Comparison of ENCODE assay signal across 8 cellular contexts in genomic region chr2:206800501-206801416, GRCh38. TPM values are rescaled to one million over a fixed set of nuclear protein-coding genes. Genes with fewer than 3 reads are reported as not detected.
DNase-seq lines count a peak whose midpoint lies in the region; ATAC-seq and TF ChIP-seq lines count a peak whose summit lies in the region.

No MANE protein-coding gene starts in this region.

- peak overlapping the region; percentile 71 for H3K27ac Mint-ChIP-seq in stimulated activated effector memory CD8-positive, alpha-beta T cell treated with anti-CD3 and anti-CD28 coated beads, Interleukin-12 subunit alpha, Interleukin-12 subunit beta, amount 100 ng/mL, for 72 hours

- WGBS in lung, 2 donors = 27 to 30% methylated on average over 12 of the region's 12 CpGs

- intact Hi-C loops in dorsolateral prefrontal cortex (cut with DNase I) = loop anchor here (1.0 to 10.0 kb wide), 4 partner anchors 182 to 673 kb away; partner anchors contain the start of gene KLF7 (in 2 of the 2)

- peak; percentile 63 to 90 (median 76) for TF ChIP-seq CTCF in dorsolateral prefrontal cortex (IDR thresholded peaks at IDR 0.05 in 54 of 56, conservative IDR thresholded peaks at IDR 0.05 in 2 of 56; ENCODE audit: low read depth in 1 of 56, partially characterized antibody in 56 of 56)
- TF ChIP-seq CTCF in lung (IDR thresholded peaks at IDR 0.05; ENCODE audit: control extremely low read depth, extremely low read depth) = peak; percentile 39

- no peaks in the 10 kb centered on the region for H3K9me3 ChIP-seq in lung (ENCODE audit: control insufficient read depth in 2 of 2, insufficient read depth in 1 of 2, low read length in 1 of 2)

- peaks cover 1 to 8% of the 10 kb centered on the region in 2 donors for H3K4me1 ChIP-seq in lung (ENCODE audit: control insufficient read depth in 2 of 2, insufficient read depth in 2 of 2, low read length in 2 of 2)

- peaks cover 15% of the 10 kb centered on the region for H3K4me1 Mint-ChIP-seq in stimulated activated effector memory CD8-positive, alpha-beta T cell treated with anti-CD3 and anti-CD28 coated beads, Interleukin-12 subunit alpha, Interleukin-12 subunit beta, amount 100 ng/mL, for 72 hours

- H3K27me3 ChIP-seq in dorsolateral prefrontal cortex (no peaks in the 10 kb centered on the region), lung (ENCODE audit: control insufficient read depth, insufficient read depth) (no peaks in the 10 kb centered on the region)

- DNase-seq in stimulated activated naive CD4-positive, alpha-beta T cell (lab: John Stamatoyannopoulos, UW) = peak; percentile 22 to 60 (median 35)
- no peak for DNase-seq in stimulated activated naive CD4-positive, alpha-beta T cell treated with Interleukin-2 at 50 U/mL for 16 hours (lab: John Stamatoyannopoulos, UW)
- DNase-seq in NCI-H2227 (lab: John Stamatoyannopoulos, UW; ENCODE audit: unreplicated experiment) (peak; percentile 92), dorsolateral prefrontal cortex (peak; percentile 42 to 86 (median 72)), lung (ENCODE audit: low spot score) (peak; percentile 72)
- peak; percentile 23 to 36 for DNase-seq in activated CD4-positive, alpha-beta T cell treated with anti-CD3 and anti-CD28 coated beads for 4 hours
- DNase-seq in stimulated activated effector memory CD8-positive, alpha-beta T cell treated with anti-CD3 and anti-CD28 coated beads, Interleukin-12 subunit alpha, Interleukin-12 subunit beta, amount 100 ng/mL, for 72 hours (ENCODE audit: low spot score in 2 of 2) = no peak

- peaks cover 2 to 8% of the 10 kb centered on the region in 2 donors for H3K36me3 ChIP-seq in lung (ENCODE audit: control insufficient read depth in 2 of 2, insufficient read depth in 2 of 2, low read length in 2 of 2)

- H3K9me3 Mint-ChIP-seq in stimulated activated effector memory CD8-positive, alpha-beta T cell treated with anti-CD3 and anti-CD28 coated beads, Interleukin-12 subunit alpha, Interleukin-12 subunit beta, amount 100 ng/mL, for 72 hours = no peaks in the 10 kb centered on the region

- H3K36me3 Mint-ChIP-seq in stimulated activated effector memory CD8-positive, alpha-beta T cell treated with anti-CD3 and anti-CD28 coated beads, Interleukin-12 subunit alpha, Interleukin-12 subunit beta, amount 100 ng/mL, for 72 hours = peaks cover under 1% of the 10 kb centered on the region

- H3K4me3 ChIP-seq in dorsolateral prefrontal cortex (peak overlapping the region in 33 of 59 donors; percentile 4 to 50 (median 28)), lung (no peak overlapping the region)

- peak; percentile 59 for ATAC-seq in HG03095 (IDR thresholded peaks at IDR 0.05; ENCODE audit: unreplicated experiment)
- peak; percentile 72 for ATAC-seq in lung (ENCODE audit: insufficient read depth, low FRiP score)
- no peak for ATAC-seq in stimulated activated effector memory CD8-positive, alpha-beta T cell treated with anti-CD3 and anti-CD28 coated beads, Interleukin-12 subunit alpha, Interleukin-12 subunit beta, amount 100 ng/mL, for 72 hours

- H3K27ac ChIP-seq in dorsolateral prefrontal cortex = peak overlapping the region in 20 of 59 donors; percentile 3 to 66 (median 43)
- H3K27ac ChIP-seq in lung (ENCODE audit: low read depth in 1 of 2, low read length in 1 of 2) = no peak overlapping the region

- H3K4me3 Mint-ChIP-seq in stimulated activated effector memory CD8-positive, alpha-beta T cell treated with anti-CD3 and anti-CD28 coated beads, Interleukin-12 subunit alpha, Interleukin-12 subunit beta, amount 100 ng/mL, for 72 hours = no peak overlapping the region

RNA-seq across cellular contexts. Expression of gene FASTKD2, which starts 35.4 kb away (rescaled TPM):
- total RNA-seq in dorsolateral prefrontal cortex (10 to 100 TPM; 16.7 to 41.9 (median 31.2) TPM), lung (10 to 100 TPM; 22.0 to 41.4 TPM)
- polyA plus RNA-seq in lung = 10 to 100 TPM in 1 of 2 donors, 1 to 10 TPM in 1; 9.8 to 18.5 TPM

RNA-seq across cellular contexts. Expression of gene MDH1B, which starts 35.6 kb away (rescaled TPM):
- 10 to 100 TPM in 3 of 120 experiments, 1 to 10 TPM in 117; 1.1 to 11.4 (median 5.8) TPM for total RNA-seq in dorsolateral prefrontal cortex
- total RNA-seq in lung = 10 to 100 TPM; 10.9 to 15.0 TPM
- 1 to 10 TPM; 3.1 to 3.8 TPM for polyA plus RNA-seq in lung

Comparison
In these comparisons a context has a peak if more than half of its experiments do, and no peak if none do; other contexts are left out.
1. DNase-seq: peak in stimulated activated naive CD4-positive, alpha-beta T cell (6 of 6), NCI-H2227 (single experiment), activated CD4-positive, alpha-beta T cell treated with anti-CD3 and anti-CD28 coated beads for 4 hours (2 of 2), dorsolateral prefrontal cortex (10 of 10) and lung (single experiment); none in stimulated activated naive CD4-positive, alpha-beta T cell treated with Interleukin-2 at 50 U/mL for 16 hours (single experiment) and stimulated activated effector memory CD8-positive, alpha-beta T cell treated with anti-CD3 and anti-CD28 coated beads, Interleukin-12 subunit alpha, Interleukin-12 subunit beta, amount 100 ng/mL, for 72 hours (0 of 2).